Comparison of ENCODE assay signal across 8 cellular contexts in genomic region chr2:215311259-215311624, GRCh38. TPM values are rescaled to one million over a fixed set of nuclear protein-coding genes. Genes with fewer than 3 reads are reported as not detected.
DNase-seq lines count a peak whose midpoint lies in the region; ATAC-seq and TF ChIP-seq lines count a peak whose summit lies in the region.
"Not testable (repeated sequence)": the region's sequence is repeated elsewhere in the genome, so short reads cannot be mapped to it uniquely, and the experiment has no call there.

No MANE protein-coding gene starts in this region.

- intact Hi-C loops in thyroid gland (cut with DNase I), result not testable (repeated sequence)

- 63 to 71% methylated on average over 13 of the region's 13 CpGs for WGBS in thyroid gland, 2 donors

- H3K27me3 Mint-ChIP-seq in WTC11 (ENCODE audit: low read depth), result not testable (repeated sequence)

- H3K27ac ChIP-seq in MM.1S (ENCODE audit: low read length), result peak overlapping the region; percentile 63; the same call in 1 of the 2 replicates
- peak overlapping the region; percentile 80 for H3K27ac ChIP-seq in brain microvascular endothelial cell
- peak overlapping the region; percentile 63 to 75 for H3K27ac ChIP-seq in right atrium auricular region
- H3K27ac ChIP-seq in osteoblast (ENCODE audit: low read depth, low read length), result peak overlapping the region; percentile 85
- H3K27ac ChIP-seq in thyroid gland, result peak overlapping the region; percentile 56 to 81 (median 64)

- not testable (repeated sequence) for TF ChIP-seq POLR2A in thyroid gland (IDR thresholded peaks at IDR 0.05)

- in situ Hi-C loops in brain microvascular endothelial cell (cut with HindIII; ENCODE audit: low pct_ligation_motif_present, low sequenced_read_pairs), result not testable (repeated sequence)

- not testable (repeated sequence) for ATAC-seq in WTC11

- H3K36me3 Mint-ChIP-seq in WTC11, result peaks cover 33% of the 10 kb centered on the region

- peak; percentile 32 for DNase-seq in Daoy (ENCODE audit: low read depth)
- not testable (repeated sequence) for DNase-seq in HFF-Myc (ENCODE audit: extremely low read depth, low read depth); WTC11 (ENCODE audit: low spot score); brain microvascular endothelial cell; right atrium auricular region (ENCODE audit: low spot score); osteoblast (ENCODE audit: insufficient read length, low spot score, missing footprints)
- peak; percentile 28 for DNase-seq in MM.1S
- DNase-seq in thyroid gland, result peak in 1 of 2 donors; percentile 9

- not testable (repeated sequence) for H3K9me2 ChIP-seq in MM.1S (replicated peaks; ENCODE audit: insufficient read depth, low read length)

- H3K27me3 ChIP-seq in MM.1S (replicated peaks; ENCODE audit: insufficient read depth, low read length); brain microvascular endothelial cell (replicated peaks); right atrium auricular region; osteoblast (ENCODE audit: insufficient read depth, low read length); thyroid gland: not testable (repeated sequence)

- H3F3A ChIP-seq in MM.1S (ENCODE audit: insufficient read depth, low read length), result not testable (repeated sequence)

- H3K4me2 ChIP-seq in MM.1S (ENCODE audit: low read depth, low read length) (peak overlapping the region; percentile 58; the same call in 1 of the 2 replicates), osteoblast (ENCODE audit: insufficient read depth, low read length) (peak overlapping the region; percentile 92)

- H3K4me1 ChIP-seq in MM.1S (ENCODE audit: low read length); right atrium auricular region; thyroid gland: not testable (repeated sequence)
- peaks cover 11% of the 10 kb centered on the region for H3K4me1 ChIP-seq in osteoblast (ENCODE audit: insufficient read depth, low read length)

- H3K4me3 Mint-ChIP-seq in WTC11, result peak overlapping the region; percentile 74

- not testable (repeated sequence) for H3K9me3 ChIP-seq in MM.1S (replicated peaks; ENCODE audit: insufficient read depth, low read length); right atrium auricular region; osteoblast (ENCODE audit: low read depth, low read length); thyroid gland

- H3K4me1 Mint-ChIP-seq in WTC11, result peaks cover 24% of the 10 kb centered on the region

- peaks cover 41% of the 10 kb centered on the region for H3K79me2 ChIP-seq in MM.1S (ENCODE audit: low read length)
- H3K79me2 ChIP-seq in osteoblast (ENCODE audit: insufficient read depth, low read length), result peaks cover 41% of the 10 kb centered on the region

- peak overlapping the region; percentile 71; the same call in 1 of the 2 replicates for H3K9ac ChIP-seq in MM.1S (ENCODE audit: low read length)

- H3K4me3 ChIP-seq in HFF-Myc (replicated peaks; ENCODE audit: low read depth, low read length) (peak overlapping the region; percentile 73), MM.1S (ENCODE audit: low read length) (peak overlapping the region; percentile 68), brain microvascular endothelial cell (ENCODE audit: low read depth, low read length) (peak overlapping the region; percentile 66), right atrium auricular region (peak overlapping the region; percentile 42 to 72), osteoblast (ENCODE audit: insufficient read depth, low read length) (peak overlapping the region; percentile 96), thyroid gland (replicated peaks in 1 of 3) (peak overlapping the region; percentile 52 to 98 (median 77))

- not testable (repeated sequence) for H3K27ac Mint-ChIP-seq in WTC11

- not testable (repeated sequence) for H3K36me3 ChIP-seq in MM.1S (replicated peaks; ENCODE audit: insufficient read depth, low read length); brain microvascular endothelial cell (replicated peaks); right atrium auricular region; thyroid gland
- H3K36me3 ChIP-seq in osteoblast (ENCODE audit: insufficient read depth, low read length), result peaks cover 22% of the 10 kb centered on the region

- CTCF ChIA-PET in WTC11 (lab: Charles Lee), result interaction anchor here (1.6 to 1.7 kb wide), 2 partner anchors 15 to 620 kb away, joined by 4 to 9 read pairs; no protein-coding TSS in a partner anchor

- H2AFZ ChIP-seq in MM.1S (ENCODE audit: low read length), result peak overlapping the region; percentile 92
- peak overlapping the region; percentile 97 for H2AFZ ChIP-seq in osteoblast (ENCODE audit: low read length)

- POLR2A ChIA-PET in WTC11 (lab: Charles Lee), result interaction anchor here (0.5 to 0.8 kb wide), 4 partner anchors 10 to 1185 kb away, joined by 3 to 4 read pairs (median 3); no protein-coding TSS in a partner anchor

- not testable (repeated sequence) for TF ChIP-seq CTCF in HFF-Myc (IDR thresholded peaks at IDR 0.05; ENCODE audit: low read depth, low read length, missing control alignments); MM.1S (IDR thresholded peaks at IDR 0.05; ENCODE audit: low read length); WTC11 (IDR thresholded peaks at IDR 0.05); brain microvascular endothelial cell (IDR thresholded peaks at IDR 0.05; ENCODE audit: low read depth, low read length, missing control alignments); right atrium auricular region (IDR thresholded peaks at IDR 0.05); osteoblast (IDR thresholded peaks at IDR 0.05; ENCODE audit: extremely low read depth, low read depth, low read length); thyroid gland (IDR thresholded peaks at IDR 0.05)

- not testable (repeated sequence) for H4K20me1 ChIP-seq in MM.1S (ENCODE audit: insufficient read depth, low read length); osteoblast (ENCODE audit: insufficient read depth, low read length)

- H3K9me3 Mint-ChIP-seq in WTC11, result not testable (repeated sequence)

RNA-seq across cellular contexts. Expression of gene ATIC, which starts 0.6 kb away (rescaled TPM):
- total RNA-seq in Daoy (2014; rRNA removed; shearing (Covaris generic)), result 26.3 and 44.6 TPM in 2 replicates
- total RNA-seq in WTC11 (2021), result 285 to 309 TPM (median 290 TPM) in 3 replicates
- 10 to 100 TPM; 13.8 to 25.0 TPM for total RNA-seq in right atrium auricular region
- total RNA-seq in osteoblast, result 17.7 and 21.5 TPM in 2 replicates
- total RNA-seq in thyroid gland, result 10 to 100 TPM; 25.7 to 35.1 (median 27.4) TPM
